Comparison of ENCODE assay signal across 8 cellular contexts in genomic region chr14:63543000-63543825, GRCh38. TPM values are rescaled to one million over a fixed set of nuclear protein-coding genes. Genes with fewer than 3 reads are reported as not detected.
DNase-seq lines count a peak whose midpoint lies in the region; ATAC-seq and TF ChIP-seq lines count a peak whose summit lies in the region.

TSS of gene PPP2R5E (minus strand) at chr14:63543377. CDS start at chr14:63539685, 3,692 bp downstream.

- peak within 1 kb of the TSS; percentile 97 for H3K27ac Mint-ChIP-seq in activated naive CD4-positive, alpha-beta T cell treated with anti-CD3 and anti-CD28 coated beads, Interleukin-2, amount 50 U/mL, for 24 hours

- H3K9me3 Mint-ChIP-seq in activated naive CD4-positive, alpha-beta T cell treated with anti-CD3 and anti-CD28 coated beads, Interleukin-2, amount 50 U/mL, for 24 hours: no peaks in the 10 kb centered on the region

- TF ChIP-seq CTCF in GM06990 (IDR thresholded peaks at IDR 0.05; ENCODE audit: insufficient read depth, low read length, poor library complexity, severe bottlenecking) (no peak), suprapubic skin (IDR thresholded peaks at IDR 0.05) (no peak)

- H3K4me3 ChIP-seq in GM06990 (replicated peaks; ENCODE audit: low read depth, low read length): peak within 1 kb of the TSS; percentile 93
- peak within 1 kb of the TSS; percentile 99 for H3K4me3 ChIP-seq in suprapubic skin

- no peaks in the 10 kb centered on the region for H3K27me3 Mint-ChIP-seq in activated naive CD4-positive, alpha-beta T cell treated with anti-CD3 and anti-CD28 coated beads, Interleukin-2, amount 50 U/mL, for 24 hours

- peak; percentile 94 for ATAC-seq in HG02588 (IDR thresholded peaks at IDR 0.05; ENCODE audit: unreplicated experiment)
- peak; percentile 96 for ATAC-seq in SK-N-SH treated with all-trans-retinoic acid at 6 μM for 48 hours

- H3K27me3 ChIP-seq in GM06990 (replicated peaks; ENCODE audit: control insufficient read depth, insufficient read depth, low read length): no peaks in the 10 kb centered on the region
- no peaks in the 10 kb centered on the region for H3K27me3 ChIP-seq in suprapubic skin

- H3K4me1 ChIP-seq in suprapubic skin: peaks cover 23% of the 10 kb centered on the region

- no peak for TF ChIP-seq EP300 in suprapubic skin (IDR thresholded peaks at IDR 0.05)

- H3K36me3 ChIP-seq in GM06990 (ENCODE audit: control insufficient read depth, insufficient read depth, low read length) (no peaks in the 10 kb centered on the region), suprapubic skin (peaks cover 16% of the 10 kb centered on the region)

- H3K4me3 Mint-ChIP-seq in activated naive CD4-positive, alpha-beta T cell treated with anti-CD3 and anti-CD28 coated beads, Interleukin-2, amount 50 U/mL, for 24 hours: peak within 1 kb of the TSS; percentile 97

- H3K9me3 ChIP-seq in suprapubic skin: no peaks in the 10 kb centered on the region

- peaks cover 8% of the 10 kb centered on the region for H3K36me3 Mint-ChIP-seq in activated naive CD4-positive, alpha-beta T cell treated with anti-CD3 and anti-CD28 coated beads, Interleukin-2, amount 50 U/mL, for 24 hours

- peak within 1 kb of the TSS; percentile 91 for H3K27ac ChIP-seq in suprapubic skin

- peak in 1 of 2 donors; percentile 76 for TF ChIP-seq POLR2A in suprapubic skin (IDR thresholded peaks at IDR 0.05)

- H3K4me1 Mint-ChIP-seq in activated naive CD4-positive, alpha-beta T cell treated with anti-CD3 and anti-CD28 coated beads, Interleukin-2, amount 50 U/mL, for 24 hours: peaks cover 40% of the 10 kb centered on the region

- under 1% methylated on average over 67 of the region's 78 CpGs for WGBS in suprapubic skin

- peak; percentile 99 for DNase-seq in GM06990 (ENCODE audit: extremely low read depth, insufficient read length)
- DNase-seq in NCI-H1092 (lab: John Stamatoyannopoulos, UW): peak; percentile 99
- peak; percentile 99 for DNase-seq in globus pallidus (ENCODE audit: low spot score)
- peak; percentile 81 to 99 (median 98) for DNase-seq in nucleus accumbens (lab: John Stamatoyannopoulos, UW)
- DNase-seq in suprapubic skin (ENCODE audit: low spot score in 2 of 2): peak; percentile 98 to 99

TF ChIP-seq in SK-N-SH treated with all-trans-retinoic acid at 6 μM for 48 hours, 23 proteins besides CTCF, POLR2A, EP300 and RAD21:
- TF ChIP-seq, protein P1, sequence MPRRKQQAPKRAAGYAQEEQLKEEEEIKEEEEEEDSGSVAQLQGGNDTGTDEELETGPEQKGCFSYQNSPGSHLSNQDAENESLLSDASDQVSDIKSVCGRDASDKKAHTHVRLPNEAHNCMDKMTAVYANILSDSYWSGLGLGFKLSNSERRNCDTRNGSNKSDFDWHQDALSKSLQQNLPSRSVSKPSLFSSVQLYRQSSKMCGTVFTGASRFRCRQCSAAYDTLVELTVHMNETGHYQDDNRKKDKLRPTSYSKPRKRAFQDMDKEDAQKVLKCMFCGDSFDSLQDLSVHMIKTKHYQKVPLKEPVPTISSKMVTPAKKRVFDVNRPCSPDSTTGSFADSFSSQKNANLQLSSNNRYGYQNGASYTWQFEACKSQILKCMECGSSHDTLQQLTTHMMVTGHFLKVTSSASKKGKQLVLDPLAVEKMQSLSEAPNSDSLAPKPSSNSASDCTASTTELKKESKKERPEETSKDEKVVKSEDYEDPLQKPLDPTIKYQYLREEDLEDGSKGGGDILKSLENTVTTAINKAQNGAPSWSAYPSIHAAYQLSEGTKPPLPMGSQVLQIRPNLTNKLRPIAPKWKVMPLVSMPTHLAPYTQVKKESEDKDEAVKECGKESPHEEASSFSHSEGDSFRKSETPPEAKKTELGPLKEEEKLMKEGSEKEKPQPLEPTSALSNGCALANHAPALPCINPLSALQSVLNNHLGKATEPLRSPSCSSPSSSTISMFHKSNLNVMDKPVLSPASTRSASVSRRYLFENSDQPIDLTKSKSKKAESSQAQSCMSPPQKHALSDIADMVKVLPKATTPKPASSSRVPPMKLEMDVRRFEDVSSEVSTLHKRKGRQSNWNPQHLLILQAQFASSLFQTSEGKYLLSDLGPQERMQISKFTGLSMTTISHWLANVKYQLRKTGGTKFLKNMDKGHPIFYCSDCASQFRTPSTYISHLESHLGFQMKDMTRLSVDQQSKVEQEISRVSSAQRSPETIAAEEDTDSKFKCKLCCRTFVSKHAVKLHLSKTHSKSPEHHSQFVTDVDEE (CRISPR knock-in tag; IDR thresholded peaks at IDR 0.05): 0 out of 2 replicates have a peak, but pooled peaks have one; percentile 18
- no peak for TF ChIP-seq ZNF565 (CRISPR knock-in tag; conservative IDR thresholded peaks at IDR 0.05; ENCODE audit: low read depth)

RNA-seq across cellular contexts. Expression of gene PPP2R5E, which starts in this region (rescaled TPM):
- total RNA-seq in suprapubic skin: 10 to 100 TPM; 16.8 to 23.7 (median 20.4) TPM

Comparison
In these comparisons a context has a peak if more than half of its experiments do, and no peak if none do; other contexts are left out.
1. Peak in every context shown above with its lines: DNase-seq, ATAC-seq, H3K4me3 ChIP-seq and H3K27ac ChIP-seq.